In genomic region chr14:71438684-71439083, GRCh38 we compare ENCODE assay signal across 11 cellular contexts.
DNase-seq lines count a peak whose midpoint lies in the region; ATAC-seq, FAIRE-seq and TF ChIP-seq lines count a peak whose summit lies in the region.
"Had no signal": no experiment of that assay in that cellular context is flagged by ENCODE, and none has a peak within 500 bp of the region (broad histone marks: within the 10 kb centered on the region; RNA-seq: fewer than 3 reads in every experiment).

No MANE protein-coding gene starts in this region.

- H2AFZ ChIP-seq in keratinocyte (ENCODE audit: control insufficient read depth, low read length), result no peak overlapping the region

- H3K36me3 ChIP-seq in keratinocyte (ENCODE audit: control insufficient read depth in 2 of 2, extremely low read depth in 1 of 2, insufficient read depth in 2 of 2, low read length in 2 of 2), result no peaks in the 10 kb centered on the region
- no peaks in the 10 kb centered on the region for H3K36me3 ChIP-seq in tibial artery
- H3K36me3 ChIP-seq in Peyer's patch, result no peaks in the 10 kb centered on the region

- H3K27me3 ChIP-seq in keratinocyte (ENCODE audit: control insufficient read depth, extremely low read depth, insufficient read depth, low read length) (no peaks in the 10 kb centered on the region), tibial artery (no peaks in the 10 kb centered on the region), Peyer's patch (no peaks in the 10 kb centered on the region)

- DNase-seq in DMS 273 (lab: John Stamatoyannopoulos, UW; ENCODE audit: unreplicated experiment), result peak; percentile 9
- no peak for DNase-seq in DMS 273 treated with DMSO at 0.1 percent for 48 hours (lab: John Stamatoyannopoulos, UW)
- DNase-seq in astrocyte of the hippocampus (ENCODE audit: low read depth, low spot score), result peak; percentile 66
- no peak for DNase-seq in keratinocyte (ENCODE audit: low read depth, low spot score)
- DNase-seq in tibial artery, result peak in 1 of 2 donors; percentile 69
- DNase-seq in Peyer's patch, result no peak
- DNase-seq in UCSD-AML1 (lab: John Stamatoyannopoulos, UW; ENCODE audit: unreplicated experiment), result no peak
- DNase-seq: activated T-cell treated with anti-CD3 and anti-CD28 coated beads, Interleukin-2, amount 50 U/mL, for 24 hours; T1000 had no signal

- H3K4me3 ChIP-seq in keratinocyte (ENCODE audit: control insufficient read depth in 2 of 3, extremely low read depth in 1 of 3, insufficient read depth in 2 of 3, low read depth in 1 of 3, low read length in 3 of 3), result no peak overlapping the region
- no peak overlapping the region for H3K4me3 ChIP-seq in tibial artery
- H3K4me3 ChIP-seq in Peyer's patch, result no peak overlapping the region

- TF ChIP-seq POLR2A in Peyer's patch (IDR thresholded peaks at IDR 0.05), result no peak

- peaks cover 1% of the 10 kb centered on the region for H3K79me2 ChIP-seq in keratinocyte (ENCODE audit: control insufficient read depth, insufficient read depth, low read length)

- H3K9me1 ChIP-seq in keratinocyte (ENCODE audit: control insufficient read depth, extremely low read depth, insufficient read depth, low read length), result peaks cover 2% of the 10 kb centered on the region

- no peak overlapping the region for H3K4me2 ChIP-seq in keratinocyte (ENCODE audit: control insufficient read depth, extremely low read depth, insufficient read depth, low read depth, low read length)

- no peak overlapping the region for H3K9ac ChIP-seq in keratinocyte (ENCODE audit: control insufficient read depth, extremely low read depth, insufficient read depth, low read length)

- dilution Hi-C loops in keratinocyte (cut with MboI; ENCODE audit: extremely low pct_ligation_motif_present, low sequenced_read_pairs), result no loop called here

- intact Hi-C loops in tibial artery (cut with DNase I; ENCODE audit: low total_unique reads), result no loop called here

- H4K20me1 ChIP-seq in keratinocyte (ENCODE audit: control insufficient read depth, extremely low read depth, insufficient read depth, low read length), result no peaks in the 10 kb centered on the region

- no peak for TF ChIP-seq CTCF in keratinocyte (optimal IDR thresholded peaks at IDR 0.05 in 1 of 3, IDR thresholded peaks at IDR 0.05 in 1 of 3, conservative IDR thresholded peaks at IDR 0.05 in 1 of 3; ENCODE audit: extremely low read depth in 1 of 3, insufficient read depth in 2 of 3, low read length in 3 of 3)
- TF ChIP-seq CTCF in tibial artery (IDR thresholded peaks at IDR 0.05), result no peak
- no peak for TF ChIP-seq CTCF in Peyer's patch (IDR thresholded peaks at IDR 0.05)

- ATAC-seq in GM21529 (IDR thresholded peaks at IDR 0.05; ENCODE audit: unreplicated experiment), result no peak

- H3K27ac ChIP-seq in keratinocyte (ENCODE audit: control insufficient read depth, insufficient read depth, low read length) (peak overlapping the region; percentile 2), tibial artery (peak overlapping the region; percentile 57 to 78), Peyer's patch (no peak overlapping the region)
- H3K27ac ChIP-seq: 22Rv1 had no signal

- H3K9me3 ChIP-seq in keratinocyte (ENCODE audit: control insufficient read depth, low read depth, low read length), result no peaks in the 10 kb centered on the region
- no peaks in the 10 kb centered on the region for H3K9me3 ChIP-seq in tibial artery
- H3K9me3 ChIP-seq in Peyer's patch, result no peaks in the 10 kb centered on the region

- FAIRE-seq in keratinocyte (lab: Jason Lieb, UNC), result no peak

- H3K4me1 ChIP-seq in keratinocyte (ENCODE audit: control insufficient read depth, extremely low read depth, insufficient read depth, low read length), result peaks cover 12% of the 10 kb centered on the region
- peaks cover 0 to 59% (median 26%) of the 10 kb centered on the region in 4 donors for H3K4me1 ChIP-seq in tibial artery
- H3K4me1 ChIP-seq in Peyer's patch, result peaks cover 0 to 13% (median 0%) of the 10 kb centered on the region in 4 donors

Comparison
In these comparisons a context has a peak if more than half of its experiments do, and no peak if none do; other contexts are left out.
1. DNase-seq: peak in DMS 273 (single experiment) and astrocyte of the hippocampus (single experiment); none in DMS 273 treated with DMSO at 0.1 percent for 48 hours (single experiment), keratinocyte (single experiment), Peyer's patch (0 of 3) and UCSD-AML1 (single experiment).
2. H3K27ac ChIP-seq: peak in keratinocyte (single experiment) and tibial artery (2 of 2); none in Peyer's patch (0 of 4).